13 cellular contexts compared by ENCODE assay signal in the genomic region with DNA sequence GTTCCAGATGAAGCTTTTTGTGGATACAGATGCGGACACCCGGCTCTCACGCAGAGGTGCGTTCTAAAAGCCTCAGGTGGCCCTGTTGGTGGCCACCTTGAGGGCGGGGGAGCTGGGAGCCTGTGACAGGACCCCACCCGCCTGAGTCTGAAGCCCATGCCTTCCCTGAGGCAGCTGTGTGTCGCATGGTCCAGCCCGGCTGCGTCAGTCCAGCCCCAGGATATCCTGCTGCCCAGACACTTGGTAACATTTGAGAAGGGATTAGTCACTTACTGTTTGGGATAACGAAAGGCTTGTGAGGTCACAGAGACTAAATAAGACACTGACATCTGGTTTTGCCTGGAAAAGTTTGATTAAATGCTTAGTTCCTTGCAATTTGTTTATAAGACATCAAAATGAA.
A peak's percentile ranks its signal among the peaks of the same experiment; 100 is the strongest.
DNase-seq lines count a peak whose midpoint lies in the region; ATAC-seq lines count a peak whose summit lies in the region.
"Had no signal": no experiment of that assay in that cellular context is flagged by ENCODE, and none has a peak within 500 bp of the region (broad histone marks: within the 10 kb centered on the region; RNA-seq: fewer than 3 reads in every experiment).

No MANE protein-coding gene starts in this region.

- H3K27me3 ChIP-seq in MG63, result no peaks in the 10 kb centered on the region
- no peaks in the 10 kb centered on the region for H3K27me3 ChIP-seq in CD8-positive, alpha-beta memory T cell (ENCODE audit: insufficient read depth, low read length, poor library complexity, severe bottlenecking)
- H3K27me3 ChIP-seq: thyroid gland had no signal

- no peak overlapping the region for H3K4me3 ChIP-seq in MG63
- no peak overlapping the region for H3K4me3 ChIP-seq in CD8-positive, alpha-beta memory T cell (ENCODE audit: low read length)
- H3K4me3 ChIP-seq: thyroid gland had no signal

- no peak overlapping the region for H3K27ac Mint-ChIP-seq in CD8-positive, alpha-beta memory T cell

- DNase-seq in A172 (ENCODE audit: low spot score), result peak; percentile 80
- DNase-seq in MG63, result peak; percentile 70
- DNase-seq in dermis blood vessel endothelial cell, result peak; percentile 89
- peak; percentile 47 to 97 for DNase-seq in lung microvascular endothelial cell (ENCODE audit: low read depth in 2 of 2)
- DNase-seq in NCI-H1048 (lab: John Stamatoyannopoulos, UW), result no peak
- no peak for DNase-seq in CD8-positive, alpha-beta memory T cell
- no peak for DNase-seq in T-helper 2 cell
- DNase-seq: ACHN; activated CD4-positive, CD25-positive, alpha-beta regulatory T cell; activated naive CD4-positive, alpha-beta T cell treated with Interleukin-2 at 50 U/mL for 16 hours; NCI-H774; thyroid gland had no signal

- CTCF ChIA-PET in CD8-positive, alpha-beta memory T cell (lab: Charles Lee), result no interaction called here

- no peaks in the 10 kb centered on the region for H3K9me3 Mint-ChIP-seq in CD8-positive, alpha-beta memory T cell

- H3K27ac ChIP-seq in CD8-positive, alpha-beta memory T cell (ENCODE audit: low read depth, low read length), result no peak overlapping the region
- H3K27ac ChIP-seq: thyroid gland had no signal

- peaks cover 6 to 35% (median 11%) of the 10 kb centered on the region in 3 donors for H3K36me3 Mint-ChIP-seq in CD8-positive, alpha-beta memory T cell

- no peaks in the 10 kb centered on the region for H3K9me3 ChIP-seq in MG63
- H3K9me3 ChIP-seq in CD8-positive, alpha-beta memory T cell (ENCODE audit: low read length), result no peaks in the 10 kb centered on the region
- H3K9me3 ChIP-seq: thyroid gland had no signal

- peaks cover 81% of the 10 kb centered on the region for H3K36me3 ChIP-seq in MG63
- no peaks in the 10 kb centered on the region for H3K36me3 ChIP-seq in CD8-positive, alpha-beta memory T cell (ENCODE audit: insufficient read depth, low read length)
- H3K36me3 ChIP-seq: thyroid gland had no signal

- POLR2A ChIA-PET in CD8-positive, alpha-beta memory T cell (lab: Charles Lee), result no interaction called here

- peaks cover 0 to 2% of the 10 kb centered on the region in 2 donors for H3K27me3 Mint-ChIP-seq in CD8-positive, alpha-beta memory T cell

- no peak overlapping the region for H3K4me3 Mint-ChIP-seq in CD8-positive, alpha-beta memory T cell

- no peaks in the 10 kb centered on the region for H3K4me1 ChIP-seq in CD8-positive, alpha-beta memory T cell (ENCODE audit: insufficient read depth, low read length)

- H3K4me1 Mint-ChIP-seq in CD8-positive, alpha-beta memory T cell, result peaks cover 9 to 20% (median 10%) of the 10 kb centered on the region in 3 donors

- no peak for ATAC-seq in GM18502 (IDR thresholded peaks at IDR 0.05; ENCODE audit: poor library complexity, unreplicated experiment)

Comparison
In these comparisons a context has a peak if more than half of its experiments do, and no peak if none do; other contexts are left out.
1. DNase-seq: peak in A172 (single experiment), MG63 (single experiment), dermis blood vessel endothelial cell (single experiment) and lung microvascular endothelial cell (2 of 2); none in NCI-H1048 (single experiment), CD8-positive, alpha-beta memory T cell (0 of 5) and T-helper 2 cell (0 of 5).